Comparison of ENCODE assay signal across 1 cellular context in genomic region chr16:67514382-67514828, GRCh38.
TF ChIP-seq lines count a peak whose summit lies in the region.

No MANE protein-coding gene starts in this region.

TF ChIP-seq in endothelial cell of umbilical vein, 7 proteins besides CTCF, POLR2A, EP300 and RAD21:
- TF ChIP-seq FOS (IDR thresholded peaks at IDR 0.05; ENCODE audit: borderline replicate concordance, insufficient read depth, low read length) (no peak), EZH2 (IDR thresholded peaks at IDR 0.05; ENCODE audit: borderline replicate concordance, low read depth, low read length, severe bottlenecking) (no peak), JUN (IDR thresholded peaks at IDR 0.05; ENCODE audit: borderline replicate concordance, insufficient read depth, insufficient read length, low read depth) (no peak), MYC (IDR thresholded peaks at IDR 0.05; ENCODE audit: low read depth, low read length) (no peak), GATA2 (IDR thresholded peaks at IDR 0.05; ENCODE audit: insufficient read depth, insufficient read length, low read depth, low read length) (no peak), POLR2AphosphoS5 (IDR thresholded peaks at IDR 0.05; ENCODE audit: insufficient read depth, low read depth, low read length) (no peak)
- TF ChIP-seq, protein P1, sequence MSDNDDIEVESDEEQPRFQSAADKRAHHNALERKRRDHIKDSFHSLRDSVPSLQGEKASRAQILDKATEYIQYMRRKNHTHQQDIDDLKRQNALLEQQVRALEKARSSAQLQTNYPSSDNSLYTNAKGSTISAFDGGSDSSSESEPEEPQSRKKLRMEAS (IDR thresholded peaks at IDR 0.05; ENCODE audit: insufficient read depth, insufficient read length), result no peak
